6 cellular contexts compared by ENCODE assay signal in the genomic region with DNA sequence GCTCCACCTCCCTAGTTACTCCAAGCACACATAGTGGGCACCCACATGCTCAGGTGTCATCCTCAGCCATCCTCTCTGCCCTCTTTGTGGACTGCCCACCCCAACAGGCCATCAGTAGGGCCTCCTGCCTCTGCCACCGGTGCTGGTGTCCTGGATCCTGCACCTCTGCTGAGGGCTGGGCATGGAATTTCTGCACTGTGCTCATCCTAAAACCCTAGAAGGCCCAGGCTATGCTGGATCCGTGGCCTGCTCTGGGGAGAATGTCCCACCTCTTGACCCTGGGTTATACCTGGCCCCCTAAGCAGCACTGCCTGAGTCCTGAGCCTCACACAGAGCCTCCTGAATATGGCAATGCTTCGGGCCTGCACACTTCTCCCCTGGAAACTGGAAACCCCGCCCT.
"Had no signal": no experiment of that assay in that cellular context is flagged by ENCODE, and none has a peak within 500 bp of the region (broad histone marks: within the 10 kb centered on the region; RNA-seq: fewer than 3 reads in every experiment).

No MANE protein-coding gene starts in this region.

- ATAC-seq: activated T-cell treated with anti-CD3 and anti-CD28 coated beads, Interleukin-2, amount 50 U/mL, for 4 hours; heart left ventricle had no signal

- H3K36me3 ChIP-seq: cardiac muscle cell, heart left ventricle, tibial artery had no signal

- H3K4me3 ChIP-seq: cardiac muscle cell, heart left ventricle, tibial artery had no signal

- H3K27me3 ChIP-seq: cardiac muscle cell had no signal

- H3K9me3 ChIP-seq: heart left ventricle, tibial artery had no signal

- DNase-seq: activated gamma-delta T cell treated with Interleukin-2 at 50 U/mL for 16 hours; activated T-cell treated with anti-CD3 and anti-CD28 coated beads, Interleukin-2, amount 50 U/mL, for 4 hours; effector CD4-positive, alpha-beta T cell had no signal

- H3K4me1 ChIP-seq: tibial artery had no signal

- H3K27ac ChIP-seq: cardiac muscle cell, heart left ventricle, tibial artery had no signal
